ENCODE assay signal across 1 cellular context in the genomic region with DNA sequence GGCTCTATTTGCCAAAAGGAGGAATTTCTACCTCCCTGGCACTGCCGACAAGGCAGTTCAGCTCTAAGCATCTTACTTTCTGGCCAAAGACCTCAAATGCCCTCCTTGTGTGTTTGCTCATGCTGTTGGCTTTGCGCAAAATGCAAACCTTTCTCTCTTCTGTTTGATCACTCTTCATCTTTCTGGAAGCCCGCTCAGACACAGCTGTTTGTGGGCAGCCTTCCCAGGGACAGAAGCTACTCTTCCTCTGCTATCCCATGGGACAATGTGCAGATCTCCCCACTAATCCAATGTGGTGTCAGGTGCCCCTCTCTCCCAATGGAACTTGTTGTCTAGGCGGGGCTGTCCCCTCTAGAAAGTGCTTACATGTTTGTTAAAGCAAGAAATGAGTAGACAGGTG.
TF ChIP-seq lines count a peak whose summit lies in the region.

No MANE protein-coding gene starts in this region.

TF ChIP-seq in GM23338, 12 proteins besides CTCF, POLR2A, EP300 and RAD21 (continued from another document):
- no peak for TF ChIP-seq CREB1 (CRISPR knock-in tag; IDR thresholded peaks at IDR 0.05; ENCODE audit: low read depth)
- no peak for TF ChIP-seq POLR2AphosphoS5 (IDR thresholded peaks at IDR 0.05; ENCODE audit: low read depth)
